ENCODE assay signal across 8 cellular contexts in the genomic region with DNA sequence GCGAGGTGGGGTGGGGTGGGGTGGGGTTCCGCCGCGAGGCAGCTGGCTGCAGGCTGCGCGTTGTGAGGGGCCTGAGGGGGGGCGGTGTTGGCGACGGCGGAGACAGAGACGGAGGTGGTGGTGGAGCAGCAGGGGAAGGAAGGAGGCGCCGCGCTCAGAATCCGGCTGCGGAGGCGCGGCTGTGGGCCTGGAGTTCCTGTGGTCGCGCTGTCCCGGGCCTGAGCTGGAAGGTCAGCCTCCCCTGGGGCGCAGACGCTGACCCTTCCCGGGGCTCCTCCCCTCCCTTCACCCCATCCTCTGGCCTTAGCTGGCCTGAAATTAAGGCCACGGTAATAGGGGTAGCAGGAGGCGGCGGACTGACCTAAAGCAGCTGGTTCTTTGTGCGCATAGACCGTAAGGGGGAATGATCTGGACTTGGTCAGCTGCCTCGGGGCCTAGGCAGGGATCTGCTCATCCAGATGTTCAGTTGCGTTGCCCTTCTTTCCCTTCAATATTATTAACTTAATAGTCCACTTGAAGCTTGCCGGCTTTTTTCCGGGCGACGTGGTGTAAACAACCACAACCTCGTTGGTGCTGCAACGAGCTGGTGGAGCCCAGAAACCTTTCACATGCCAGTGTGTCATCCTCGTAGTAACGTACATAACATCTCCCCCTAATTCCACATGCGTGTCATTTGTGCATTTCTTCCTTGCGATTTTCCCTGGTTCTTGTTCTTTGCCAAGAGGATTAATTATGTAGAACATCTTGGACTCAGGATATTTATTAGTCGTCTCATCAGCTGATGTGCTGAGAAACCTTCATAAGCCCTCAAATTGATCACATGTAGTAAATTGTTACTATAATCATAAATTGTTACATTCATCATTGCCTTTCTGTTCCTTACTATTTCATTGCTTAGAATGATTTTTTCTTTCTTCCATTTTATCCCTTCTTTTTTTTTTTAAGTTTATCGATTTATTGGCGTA. TPM values are rescaled to one million over a fixed set of nuclear protein-coding genes. Genes with fewer than 3 reads are reported as not detected.
DNase-seq lines count a peak whose midpoint lies in the region; TF ChIP-seq lines count a peak whose summit lies in the region.

No MANE protein-coding gene starts in this region.

- H3K4me3 ChIP-seq in GM06990 (replicated peaks; ENCODE audit: low read depth, low read length) (peak overlapping the region; percentile 59), cardiac fibroblast (replicated peaks in 1 of 2; ENCODE audit: low read depth in 2 of 2, low read length in 2 of 2) (peak overlapping the region; percentile 85 to 89), skeletal muscle tissue (ENCODE audit: low read length in 3 of 3) (peak overlapping the region; percentile 89 to 93 (median 93))

- H3K9me3 ChIP-seq in skeletal muscle tissue (ENCODE audit: control insufficient read depth in 3 of 3, low read length in 3 of 3): no peaks in the 10 kb centered on the region

- H3K36me3 ChIP-seq in GM06990 (ENCODE audit: control insufficient read depth, insufficient read depth, low read length) (no peaks in the 10 kb centered on the region), skeletal muscle tissue (ENCODE audit: control insufficient read depth in 3 of 3, insufficient read depth in 3 of 3, low read length in 3 of 3) (peaks cover 2 to 7% (median 3%) of the 10 kb centered on the region in 3 donors)

- TF ChIP-seq CTCF in GM06990 (IDR thresholded peaks at IDR 0.05; ENCODE audit: insufficient read depth, low read length, poor library complexity, severe bottlenecking): no peak
- no peak for TF ChIP-seq CTCF in cardiac fibroblast (IDR thresholded peaks at IDR 0.05; ENCODE audit: low read depth, low read length)

- peak overlapping the region; percentile 90 to 95 (median 94) for H3K9ac ChIP-seq in skeletal muscle tissue (ENCODE audit: low read depth in 1 of 3, low read length in 3 of 3)

- H3K27me3 ChIP-seq in GM06990 (replicated peaks; ENCODE audit: control insufficient read depth, insufficient read depth, low read length) (no peaks in the 10 kb centered on the region), skeletal muscle tissue (ENCODE audit: control insufficient read depth in 3 of 3, insufficient read depth in 3 of 3, low read length in 3 of 3) (no peaks in the 10 kb centered on the region)

- peaks cover 11 to 28% (median 20%) of the 10 kb centered on the region in 3 donors for H3K4me1 ChIP-seq in skeletal muscle tissue (ENCODE audit: control insufficient read depth in 3 of 3, insufficient read depth in 3 of 3, low read length in 3 of 3)

- peak overlapping the region; percentile 89 for H3K27ac ChIP-seq in skeletal muscle tissue (ENCODE audit: low read depth, low read length)

- DNase-seq in GM06990 (ENCODE audit: extremely low read depth, insufficient read length) (no peak), HCEC 1CT (peak; percentile 65), M059J (ENCODE audit: low read depth) (peak; percentile 70), T1000 (lab: John Stamatoyannopoulos, UW) (peak; percentile 42), cardiac fibroblast (ENCODE audit: low read depth in 2 of 2) (peak; percentile 49 to 60), iPS-NIHi7 (ENCODE audit: extremely low spot score) (peak; percentile 72), cortex of kidney (lab: John Stamatoyannopoulos, UW) (no peak)

RNA-seq across cellular contexts. Expression of gene SEC62, which starts 0.6 kb away (rescaled TPM):
- 33.0 and 33.9 TPM in 2 replicates for total RNA-seq in M059J (2014; rRNA removed; shearing (Covaris generic))
- 25.1 TPM for total RNA-seq in skeletal muscle tissue

RNA-seq across cellular contexts. Expression of gene SAMD7, which starts 55.9 kb away (rescaled TPM):
- total RNA-seq in M059J (2014; rRNA removed; shearing (Covaris generic)): not detected in 2 replicates
- not detected for total RNA-seq in skeletal muscle tissue

Comparison
In these comparisons a context has a peak if more than half of its experiments do, and no peak if none do; other contexts are left out.
1. DNase-seq: peak in HCEC 1CT (single experiment), M059J (single experiment), T1000 (single experiment), cardiac fibroblast (2 of 2) and iPS-NIHi7 (single experiment); none in GM06990 (single experiment) and cortex of kidney (single experiment).
2. Peak in every context shown above with its lines, with median percentiles within 50 percentile points of each other: H3K4me3 ChIP-seq.